8 cellular contexts compared by ENCODE assay signal in the genomic region with DNA sequence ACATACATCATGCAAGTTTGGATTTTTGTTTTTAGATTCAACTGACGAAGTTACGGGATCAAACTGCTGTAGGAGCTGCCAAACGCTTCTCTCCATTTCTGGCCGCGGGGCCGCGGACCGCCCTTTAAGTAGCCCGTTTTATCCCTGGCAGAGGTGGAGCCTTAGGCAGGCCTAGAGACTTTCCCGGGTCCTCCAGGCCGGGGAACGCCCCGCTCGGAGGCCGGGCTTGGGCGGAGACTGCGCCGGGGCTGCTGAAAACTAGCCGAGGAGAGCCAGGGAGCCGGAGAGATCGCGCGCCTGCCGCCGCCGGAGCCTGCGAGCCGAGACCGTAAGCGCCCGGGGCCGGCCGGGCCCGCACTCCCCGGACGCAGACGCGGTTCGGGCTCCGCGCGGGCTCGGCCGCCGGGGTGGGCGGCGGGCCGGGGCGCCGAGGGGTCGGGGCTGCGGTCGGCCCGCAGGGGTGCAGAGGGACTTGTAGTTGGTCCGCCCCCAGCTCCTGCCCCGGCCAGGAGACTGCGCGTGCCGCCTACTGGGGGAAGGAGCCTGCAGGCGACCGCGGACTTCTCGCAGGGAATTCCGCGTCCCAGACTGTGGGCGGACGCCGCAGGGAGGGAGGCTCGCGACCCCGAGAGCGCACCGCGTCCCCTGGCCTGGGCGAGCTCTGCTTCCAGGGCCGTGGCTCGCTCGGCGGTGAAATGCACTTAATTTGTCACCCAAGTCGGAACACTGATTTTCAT. TPM values are rescaled to one million over a fixed set of nuclear protein-coding genes. Genes with fewer than 3 reads are reported as not detected.
DNase-seq lines count a peak whose midpoint lies in the region; ATAC-seq and TF ChIP-seq lines count a peak whose summit lies in the region.

Gene EPHX1 (plus strand): TSS at position 283 of the 737 bp plus-strand sequence. CDS start 18,606 bp downstream, outside the sequence.

- H3K27ac ChIP-seq in AG04450 (ENCODE audit: low read depth, low read length): peak within 1 kb of the TSS; percentile 39

- DNase-seq in AG04450 (ENCODE audit: low read depth, low spot score): peak; percentile 61
- DNase-seq in NCI-H2196 (lab: John Stamatoyannopoulos, UW; ENCODE audit: unreplicated experiment): peak; percentile 92
- peak; percentile 42 for DNase-seq in activated CD4-positive, alpha-beta T cell treated with anti-CD3 and anti-CD28 coated beads for 1 hour
- peak; percentile 89 for DNase-seq in choroid plexus epithelial cell (ENCODE audit: low read depth)
- DNase-seq in left colon: peak; percentile 90 to 93
- DNase-seq in stimulated activated CD4-positive, alpha-beta T cell treated with anti-CD3 and anti-CD28 coated beads, Interleukin-1b, Interleukin-23, amount 100 ng/mL, for 4 hours (ENCODE audit: low read depth in 2 of 2): peak; percentile 33 to 65

- TF ChIP-seq CTCF in AG04450 (IDR thresholded peaks at IDR 0.05; ENCODE audit: low read depth, low read length) (peak; percentile 42), choroid plexus epithelial cell (conservative IDR thresholded peaks at IDR 0.05; ENCODE audit: low read depth, low read length) (peak; percentile 45)

- no peaks in the 10 kb centered on the region for H3K27me3 ChIP-seq in AG04450 (ENCODE audit: control insufficient read depth, insufficient read depth, low read length)

- CTCF ChIA-PET in AG04450 (lab: Charles Lee): interaction anchor here (1.2 to 2.5 kb wide), 2 partner anchors 32 to 335 kb away, joined by 4 to 11 read pairs; no protein-coding TSS in a partner anchor

- intact Hi-C loops in left colon (cut with DNase I, micrococcal nuclease): no loop called here

- POLR2A ChIA-PET in AG04450 (lab: Yijun Ruan, JAX): interaction anchor here (0.6 to 1.9 kb wide), 8 partner anchors 12 to 281 kb away, joined by 3 to 6 read pairs (median 4); partner anchors contain the start of genes SRP9 and TMEM63A

- peak within 1 kb of the TSS; percentile 81 for H3K4me3 ChIP-seq in AG04450 (ENCODE audit: low read depth, low read length)
- peak within 1 kb of the TSS; percentile 75 for H3K4me3 ChIP-seq in choroid plexus epithelial cell (ENCODE audit: low read depth, low read length)

- H3K9me3 ChIP-seq in AG04450 (ENCODE audit: control insufficient read depth, insufficient read depth, low read length): no peaks in the 10 kb centered on the region; the same call in 1 of the 2 replicates

- ATAC-seq in GM18861 (IDR thresholded peaks at IDR 0.05; ENCODE audit: unreplicated experiment) (peak; percentile 91), HG03095 (IDR thresholded peaks at IDR 0.05; ENCODE audit: unreplicated experiment) (peak; percentile 97), left colon (peak; percentile 85)

RNA-seq across cellular contexts. Expression of gene EPHX1, which starts in this region (rescaled TPM):
- polyA plus RNA-seq in AG04450 (2011; rRNA removed): 41.3 and 48.5 TPM in 2 replicates
- polyA minus RNA-seq in AG04450 (2011; rRNA and poly(A)+ RNA removed): 26.6 and 29.5 TPM in 2 replicates
- total RNA-seq in left colon: 10 to 100 TPM; 59.3 to 67.3 TPM

Comparison
In these comparisons a context has a peak if more than half of its experiments do, and no peak if none do; other contexts are left out.
1. Peak in every context shown above with its lines: DNase-seq, ATAC-seq, H3K4me3 ChIP-seq and H3K27ac ChIP-seq.
2. DNase-seq: peak in every context shown above with its lines; median percentile 92 in NCI-H2196; 92 in left colon; 89 in choroid plexus epithelial cell; 61 in AG04450; 49 in stimulated activated CD4-positive, alpha-beta T cell treated with anti-CD3 and anti-CD28 coated beads, Interleukin-1b, Interleukin-23, amount 100 ng/mL, for 4 hours; 42 in activated CD4-positive, alpha-beta T cell treated with anti-CD3 and anti-CD28 coated beads for 1 hour.